Comparison of ENCODE assay signal across 9 cellular contexts in the genomic region with DNA sequence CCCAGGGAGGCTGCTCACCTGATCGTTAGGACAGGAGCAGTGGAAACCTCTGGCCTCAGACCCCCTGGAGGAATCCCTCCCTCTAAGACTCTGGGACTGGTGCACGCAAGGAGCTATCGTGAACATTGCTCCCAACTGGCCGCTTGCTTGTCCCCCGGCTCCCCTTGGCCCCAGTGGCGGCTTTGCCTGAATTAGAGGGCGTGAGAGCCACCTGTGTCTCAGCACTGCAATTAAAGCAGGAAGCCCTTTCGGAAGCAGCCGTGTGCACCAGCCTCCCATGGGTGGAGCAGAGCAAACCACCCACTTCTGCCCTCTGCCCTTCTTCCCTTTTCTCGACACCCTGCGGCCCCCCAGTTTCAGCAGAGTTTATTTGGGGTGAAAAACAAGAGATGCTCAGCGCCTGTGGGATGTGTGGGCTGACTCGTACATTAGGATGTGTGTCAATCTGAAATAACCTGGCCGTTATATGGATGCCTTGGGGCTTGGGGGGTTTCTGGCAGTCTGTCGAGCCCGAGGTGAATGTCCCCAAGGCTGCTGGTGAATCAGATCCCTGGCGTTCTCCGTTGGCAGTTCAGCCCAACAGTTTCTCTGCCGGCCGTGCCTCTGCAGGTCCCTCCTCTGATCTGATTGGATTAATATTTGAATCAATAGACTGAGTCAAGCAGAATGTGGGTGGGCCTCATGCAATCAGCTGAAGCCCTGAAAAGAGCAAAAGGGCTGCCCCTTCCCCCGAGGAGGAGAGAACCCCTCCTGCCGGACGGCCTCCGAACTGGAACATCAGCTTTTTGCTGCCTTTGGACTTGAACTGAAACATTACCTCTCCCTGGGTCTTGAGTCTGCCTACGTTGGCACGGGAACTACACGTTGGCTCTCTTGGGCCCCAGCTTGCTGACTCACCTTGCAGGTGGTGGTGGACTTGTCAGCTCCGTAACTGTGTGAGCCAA.
DNase-seq lines count a peak whose midpoint lies in the region; ATAC-seq and TF ChIP-seq lines count a peak whose summit lies in the region.
"Had no signal": no experiment of that assay in that cellular context is flagged by ENCODE, and none has a peak within 500 bp of the region (broad histone marks: within the 10 kb centered on the region; RNA-seq: fewer than 3 reads in every experiment).

No MANE protein-coding gene starts in this region.

- no peak for TF ChIP-seq POLR2A in NB4 (IDR thresholded peaks at IDR 0.05; ENCODE audit: extremely low read depth, insufficient read length)

- ATAC-seq in stimulated activated naive CD8-positive, alpha-beta T cell treated with anti-CD3 and anti-CD28 coated beads, Interleukin-15, Interleukin-2, amounts not matched to agents 100 U/mL and 50 U/mL, for 24 hours: peak; percentile 62
- ATAC-seq: A549 had no signal

- no peak for TF ChIP-seq CTCF in NB4 (IDR thresholded peaks at IDR 0.05; ENCODE audit: low read depth, low read length)

- H3K4me3 ChIP-seq in NB4 (ENCODE audit: low read depth, low read length): peak overlapping the region; percentile 41
- H3K4me3 ChIP-seq: A549 had no signal

- DNase-seq in NCI-H1417 (lab: John Stamatoyannopoulos, UW) (peak; percentile 32 to 87 (median 81)), NCI-H1417 treated with DMSO at 0.1 percent for 48 hours (lab: John Stamatoyannopoulos, UW) (no peak), NB4 (ENCODE audit: low read depth) (peak; percentile 87), kidney tubule cell (ENCODE audit: low spot score) (peak; percentile 61), NCI-H1930 (lab: John Stamatoyannopoulos, UW) (no peak), midbrain (lab: John Stamatoyannopoulos, UW) (no peak)
- peak; percentile 74 for DNase-seq in activated CD8-positive, alpha-beta memory T cell treated with anti-CD3 and anti-CD28 coated beads for 24 hours
- peak; percentile 54 for DNase-seq in stimulated activated naive CD8-positive, alpha-beta T cell treated with anti-CD3 and anti-CD28 coated beads, Interleukin-15, Interleukin-2, amounts not matched to agents 100 U/mL and 50 U/mL, for 24 hours

Comparison
In these comparisons a context has a peak if more than half of its experiments do, and no peak if none do; other contexts are left out.
1. DNase-seq: peak in NCI-H1417 (3 of 3), NB4 (single experiment), activated CD8-positive, alpha-beta memory T cell treated with anti-CD3 and anti-CD28 coated beads for 24 hours (single experiment), kidney tubule cell (single experiment) and stimulated activated naive CD8-positive, alpha-beta T cell treated with anti-CD3 and anti-CD28 coated beads, Interleukin-15, Interleukin-2, amounts not matched to agents 100 U/mL and 50 U/mL, for 24 hours (single experiment); none in NCI-H1417 treated with DMSO at 0.1 percent for 48 hours (single experiment), NCI-H1930 (0 of 2) and midbrain (single experiment).